ENCODE assay signal across 15 cellular contexts in genomic region chr3:182450942-182451607, GRCh38.
"Had no signal": no experiment of that assay in that cellular context is flagged by ENCODE, and none has a peak within 500 bp of the region (broad histone marks: within the 10 kb centered on the region; RNA-seq: fewer than 3 reads in every experiment).

No MANE protein-coding gene starts in this region.

- H3K9me3 ChIP-seq: lower lobe of right lung, vagina had no signal

- H3K4me1 Mint-ChIP-seq: activated CD4-positive, alpha-beta T cell treated with anti-CD3 and anti-CD28 coated beads, Interleukin-2, amount 10 ng/mL, durations not matched to agents 7 days and 5 days; activated naive CD4-positive, alpha-beta T cell treated with anti-CD3 and anti-CD28 coated beads, Interleukin-2, amount 50 U/mL, for 24 hours; brain; central memory CD8-positive, alpha-beta T cell had no signal

- H3K27me3 ChIP-seq: right atrium auricular region, vagina had no signal

- H3K27ac Mint-ChIP-seq: activated CD4-positive, alpha-beta T cell treated with anti-CD3 and anti-CD28 coated beads, Interleukin-2, amount 10 ng/mL, durations not matched to agents 7 days and 5 days; activated naive CD4-positive, alpha-beta T cell treated with anti-CD3 and anti-CD28 coated beads, Interleukin-2, amount 50 U/mL, for 24 hours; activated T-helper 2 cell treated with anti-CD3 and anti-CD28 coated beads, Interferon-gamma antibody, Interleukin-2, Interleukin-4, amounts not matched to agents 10 μg/mL and 5 μg/mL and 100 μg/mL, durations not matched to agents 14 hours and 24 hours and 36 hours had no signal

- DNase-seq: activated CD4-positive, alpha-beta T cell treated with anti-CD3 and anti-CD28 coated beads, Interleukin-2, amount 10 ng/mL, durations not matched to agents 7 days and 5 days; activated CD4-positive, CD25-positive, alpha-beta regulatory T cell; amygdala; erythroblast; left cardiac atrium; lower lobe of right lung; midbrain; posterior cingulate gyrus had no signal

- H3K4me1 ChIP-seq: lower lobe of right lung, right atrium auricular region, vagina had no signal

- H3K4me3 Mint-ChIP-seq: activated CD4-positive, alpha-beta T cell treated with anti-CD3 and anti-CD28 coated beads, Interleukin-2, amount 10 ng/mL, durations not matched to agents 7 days and 5 days; activated naive CD4-positive, alpha-beta T cell treated with anti-CD3 and anti-CD28 coated beads, Interleukin-2, amount 50 U/mL, for 24 hours; brain; central memory CD8-positive, alpha-beta T cell had no signal

- H3K27ac ChIP-seq: lower lobe of right lung, right atrium auricular region, skin epidermis, vagina had no signal

- H3K9me3 Mint-ChIP-seq: activated CD4-positive, alpha-beta T cell treated with anti-CD3 and anti-CD28 coated beads, Interleukin-2, amount 10 ng/mL, durations not matched to agents 7 days and 5 days; activated T-helper 2 cell treated with anti-CD3 and anti-CD28 coated beads, Interferon-gamma antibody, Interleukin-2, Interleukin-4, amounts not matched to agents 10 μg/mL and 5 μg/mL and 100 μg/mL, durations not matched to agents 14 hours and 24 hours and 36 hours; central memory CD8-positive, alpha-beta T cell had no signal

- H3K27me3 Mint-ChIP-seq: activated CD4-positive, alpha-beta T cell treated with anti-CD3 and anti-CD28 coated beads, Interleukin-2, amount 10 ng/mL, durations not matched to agents 7 days and 5 days; activated naive CD4-positive, alpha-beta T cell treated with anti-CD3 and anti-CD28 coated beads, Interleukin-2, amount 50 U/mL, for 24 hours; central memory CD8-positive, alpha-beta T cell had no signal

- H3K4me3 ChIP-seq: lower lobe of right lung, right atrium auricular region, skin epidermis, vagina had no signal

- H3K36me3 Mint-ChIP-seq: activated naive CD4-positive, alpha-beta T cell treated with anti-CD3 and anti-CD28 coated beads, Interleukin-2, amount 50 U/mL, for 24 hours; brain had no signal

- H3K36me3 ChIP-seq: lower lobe of right lung, right atrium auricular region, vagina had no signal
